9 cellular contexts compared by ENCODE assay signal in genomic region chr14:96167224-96168148, GRCh38. TPM values are rescaled to one million over a fixed set of nuclear protein-coding genes. Genes with fewer than 3 reads are reported as not detected.
A peak's percentile ranks its signal among the peaks of the same experiment; 100 is the strongest.
DNase-seq lines count a peak whose midpoint lies in the region; ATAC-seq and TF ChIP-seq lines count a peak whose summit lies in the region.
"Had no signal": no experiment of that assay in that cellular context is flagged by ENCODE, and none has a peak within 500 bp of the region (broad histone marks: within the 10 kb centered on the region; RNA-seq: fewer than 3 reads in every experiment).

No MANE protein-coding gene starts in this region.

- intact Hi-C loops in Caco-2 (cut with micrococcal nuclease; ENCODE audit: unreplicated experiment) (no loop called here), CD14-positive monocyte (cut with micrococcal nuclease) (no loop called here)
- intact Hi-C loops in activated CD4-positive, alpha-beta memory T cell treated with anti-CD3 and anti-CD28 coated beads for 36 hours (cut with micrococcal nuclease) = no loop called here

- no TSS peak for BruUV-seq in Caco-2 (replicated peaks; lab: Mats Ljungman, UMichigan)

- no peak overlapping the region for H2BK120ac ChIP-seq in mesendoderm (ENCODE audit: low read depth, low read length)

- H3K79me2 ChIP-seq in mesendoderm (ENCODE audit: control insufficient read depth, insufficient read depth, low read length) = no peaks in the 10 kb centered on the region

- H3K27me3 Mint-ChIP-seq in Caco-2 (ENCODE audit: insufficient read depth, unreplicated experiment) (no peaks in the 10 kb centered on the region), CD14-positive monocyte (ENCODE audit: low read depth in 3 of 3) (peaks cover 4 to 7% (median 5%) of the 10 kb centered on the region in 3 donors)
- H3K27me3 Mint-ChIP-seq in activated CD4-positive, alpha-beta memory T cell treated with anti-CD3 and anti-CD28 coated beads for 36 hours = no peaks in the 10 kb centered on the region

- H3K23ac ChIP-seq in mesendoderm (ENCODE audit: low read length) = no peak overlapping the region

- H3K4me1 ChIP-seq in Caco-2 = peaks cover 8% of the 10 kb centered on the region
- H3K4me1 ChIP-seq in mesendoderm (ENCODE audit: control insufficient read depth, low read depth, low read length) = no peaks in the 10 kb centered on the region

- H3K4me3 Mint-ChIP-seq in Caco-2 (ENCODE audit: unreplicated experiment) = no peak overlapping the region
- no peak overlapping the region for H3K4me3 Mint-ChIP-seq in activated CD4-positive, alpha-beta memory T cell treated with anti-CD3 and anti-CD28 coated beads for 36 hours
- H3K4me3 Mint-ChIP-seq in CD14-positive monocyte = no peak overlapping the region

- no peaks in the 10 kb centered on the region for H3K36me3 Mint-ChIP-seq in Caco-2 (ENCODE audit: insufficient read depth, unreplicated experiment)
- no peaks in the 10 kb centered on the region for H3K36me3 Mint-ChIP-seq in activated CD4-positive, alpha-beta memory T cell treated with anti-CD3 and anti-CD28 coated beads for 36 hours
- no peaks in the 10 kb centered on the region for H3K36me3 Mint-ChIP-seq in CD14-positive monocyte

- peaks cover 8% of the 10 kb centered on the region for H3K4me1 Mint-ChIP-seq in Caco-2 (ENCODE audit: low read depth, unreplicated experiment)
- H3K4me1 Mint-ChIP-seq in activated CD4-positive, alpha-beta memory T cell treated with anti-CD3 and anti-CD28 coated beads for 36 hours (ENCODE audit: low read depth) = no peaks in the 10 kb centered on the region
- no peaks in the 10 kb centered on the region for H3K4me1 Mint-ChIP-seq in CD14-positive monocyte

- no peak overlapping the region for H4K5ac ChIP-seq in mesendoderm (ENCODE audit: low read length)

- no peak for TF ChIP-seq CTCF in Caco-2 (IDR thresholded peaks at IDR 0.05; ENCODE audit: insufficient read depth in 1 of 2, low read depth in 1 of 2, low read length in 1 of 2, severe bottlenecking in 1 of 2, unreplicated experiment in 1 of 2)
- no peak for TF ChIP-seq CTCF in coronary artery (IDR thresholded peaks at IDR 0.05)
- TF ChIP-seq CTCF in CD14-positive monocyte (IDR thresholded peaks at IDR 0.05) = no peak

- H2AK5ac ChIP-seq in mesendoderm (ENCODE audit: low read length) = no peak overlapping the region

- H3K9me3 Mint-ChIP-seq in Caco-2 (ENCODE audit: unreplicated experiment) = no peaks in the 10 kb centered on the region
- H3K9me3 Mint-ChIP-seq in activated CD4-positive, alpha-beta memory T cell treated with anti-CD3 and anti-CD28 coated beads for 36 hours = no peaks in the 10 kb centered on the region
- H3K9me3 Mint-ChIP-seq in CD14-positive monocyte = peaks cover 0 to 3% (median 0%) of the 10 kb centered on the region in 7 donors

- CTCF ChIA-PET in Caco-2 (lab: Charles Lee) = interaction anchor here (1.5 kb wide), 1 partner anchor 67 kb away, joined by 7 read pairs; no protein-coding TSS in a partner anchor
- CTCF ChIA-PET in activated CD4-positive, alpha-beta memory T cell treated with anti-CD3 and anti-CD28 coated beads for 36 hours (lab: Charles Lee) = no interaction called here

- H3K4me3 ChIP-seq in Caco-2 (ENCODE audit: low read depth, low read length) (no peak overlapping the region), MG63 (no peak overlapping the region), coronary artery (no peak overlapping the region), mesendoderm (ENCODE audit: low read length) (no peak overlapping the region)

- WGBS in mesendoderm (ENCODE audit: extremely low coverage, insufficient coverage, low lambda C conversion rate) = no CpG with 5 or more reads among the region's 8 CpGs

- POLR2A ChIA-PET in Caco-2 (lab: Charles Lee) = no interaction called here
- POLR2A ChIA-PET in activated CD4-positive, alpha-beta memory T cell treated with anti-CD3 and anti-CD28 coated beads for 36 hours (lab: Charles Lee) = no interaction called here

- H3K79me1 ChIP-seq in mesendoderm (ENCODE audit: low read length) = no peaks in the 10 kb centered on the region

- H3K4ac ChIP-seq in mesendoderm (ENCODE audit: low read depth, low read length) = no peak overlapping the region

- no peak for ATAC-seq in HG03039 (IDR thresholded peaks at IDR 0.05; ENCODE audit: unreplicated experiment)

- H3K27me3 ChIP-seq in Caco-2 (replicated peaks; ENCODE audit: control insufficient read depth, insufficient read depth, low read length) = no peaks in the 10 kb centered on the region
- H3K27me3 ChIP-seq in MG63 = no peaks in the 10 kb centered on the region
- H3K27me3 ChIP-seq in mesendoderm (ENCODE audit: insufficient read depth, low read length, poor library complexity) = no peaks in the 10 kb centered on the region

- H2BK5ac ChIP-seq in mesendoderm (ENCODE audit: low read length) = no peak overlapping the region

- H3K9me3 ChIP-seq in Caco-2 (no peaks in the 10 kb centered on the region), MG63 (no peaks in the 10 kb centered on the region)

- no peak overlapping the region for H3K4me2 ChIP-seq in mesendoderm (ENCODE audit: low read length)

- H2BK15ac ChIP-seq in mesendoderm (replicated peaks; ENCODE audit: low read depth) = no peak overlapping the region

- H3K56ac ChIP-seq in mesendoderm (ENCODE audit: low read length) = no peak overlapping the region

- no peak overlapping the region for H3K27ac Mint-ChIP-seq in Caco-2 (ENCODE audit: unreplicated experiment)
- H3K27ac Mint-ChIP-seq in activated CD4-positive, alpha-beta memory T cell treated with anti-CD3 and anti-CD28 coated beads for 36 hours = no peak overlapping the region
- peak overlapping the region in 1 of 7 donors; percentile 54 for H3K27ac Mint-ChIP-seq in CD14-positive monocyte

- no peak overlapping the region for H3K18ac ChIP-seq in mesendoderm (ENCODE audit: low read length)

- H3K9ac ChIP-seq in mesendoderm (ENCODE audit: low read length) = no peak overlapping the region

- H3K36me3 ChIP-seq in Caco-2 (ENCODE audit: control insufficient read depth, insufficient read depth, low read length) = no peaks in the 10 kb centered on the region
- no peaks in the 10 kb centered on the region for H3K36me3 ChIP-seq in MG63
- no peaks in the 10 kb centered on the region for H3K36me3 ChIP-seq in mesendoderm (ENCODE audit: control insufficient read depth, insufficient read depth, low read length)

- H4K8ac ChIP-seq in mesendoderm (ENCODE audit: low read depth, low read length) = no peak overlapping the region

- H3K27ac ChIP-seq in coronary artery (no peak overlapping the region), mesendoderm (ENCODE audit: low read depth, low read length) (no peak overlapping the region)

- DNase-seq in Caco-2 (peak; percentile 31 to 48), MG63 (peak; percentile 74), coronary artery (ENCODE audit: low spot score) (peak; percentile 58), mesendoderm (peak; percentile 40), activated gamma-delta T cell treated with Interleukin-2 at 50 U/mL for 16 hours (no peak), CD14-positive monocyte (ENCODE audit: low spot score) (no peak)
- no peak for DNase-seq in activated CD4-positive, alpha-beta memory T cell treated with anti-CD3 and anti-CD28 coated beads for 36 hours
- DNase-seq: NCI-H1417 treated with DMSO at 0.1 percent for 48 hours had no signal

RNA-seq across cellular contexts. Expression of gene BDKRB2, which starts 37.2 kb away (rescaled TPM):
- total RNA-seq in Caco-2 (2022) = 1.4 and 2.0 TPM in 2 replicates
- 8.0 and 8.8 TPM in 2 replicates for total RNA-seq in MG63 (2014; rRNA removed; shearing (Covaris generic); ENCODE audit: low replicate concordance)
- 3.1 TPM for polyA plus RNA-seq in mesendoderm (2013, experiment 1 of 2)
- polyA plus RNA-seq in mesendoderm (2013, experiment 2 of 2) = 3.3 TPM
- under 1 TPM in 1 of 2 experiments, not detected in 1; 0.12 TPM for total RNA-seq in activated CD4-positive, alpha-beta memory T cell treated with anti-CD3 and anti-CD28 coated beads for 36 hours
- not detected for polyA plus RNA-seq in CD14-positive monocyte

Comparison
In these comparisons a context has a peak if more than half of its experiments do, and no peak if none do; other contexts are left out.
1. DNase-seq: peak in Caco-2 (2 of 2), MG63 (single experiment), coronary artery (single experiment) and mesendoderm (single experiment); none in activated CD4-positive, alpha-beta memory T cell treated with anti-CD3 and anti-CD28 coated beads for 36 hours (single experiment), activated gamma-delta T cell treated with Interleukin-2 at 50 U/mL for 16 hours (single experiment) and CD14-positive monocyte (single experiment).